Comparison of ENCODE assay signal across 1 cellular context in genomic region chr11:119056397-119056999, GRCh38.
TF ChIP-seq lines count a peak whose summit lies in the region.

No MANE protein-coding gene starts in this region.

TF ChIP-seq in HepG2, 621 proteins besides CTCF, POLR2A, EP300 and RAD21 (continues in another document):
- TF ChIP-seq SMAD9 (CRISPR knock-in tag; IDR thresholded peaks at IDR 0.05) = 0 out of 2 replicates have a peak, but pooled peaks have one; percentile 13
- no peak for TF ChIP-seq ATF7 (IDR thresholded peaks at IDR 0.05)
- TF ChIP-seq ATF7 (CRISPR knock-in tag; IDR thresholded peaks at IDR 0.05) = no peak
- TF ChIP-seq SPEN (CRISPR knock-in tag; IDR thresholded peaks at IDR 0.05; ENCODE audit: low read depth) = no peak
- 0 out of 2 replicates have a peak, but pooled peaks have one; percentile 42 for TF ChIP-seq ZNF713 (CRISPR knock-in tag; IDR thresholded peaks at IDR 0.05)
- no peak for TF ChIP-seq MYNN (CRISPR knock-in tag; IDR thresholded peaks at IDR 0.05; ENCODE audit: low read depth)
- peak; percentile 42; the same call in 1 of the 2 replicates for TF ChIP-seq ZNF768 (CRISPR knock-in tag; IDR thresholded peaks at IDR 0.05)
- no peak; the same call in 1 of the 2 replicates for TF ChIP-seq ZFY (CRISPR knock-in tag; IDR thresholded peaks at IDR 0.05)
- TF ChIP-seq TEAD2 (CRISPR knock-in tag; IDR thresholded peaks at IDR 0.05) = no peak
- TF ChIP-seq, protein P1, sequence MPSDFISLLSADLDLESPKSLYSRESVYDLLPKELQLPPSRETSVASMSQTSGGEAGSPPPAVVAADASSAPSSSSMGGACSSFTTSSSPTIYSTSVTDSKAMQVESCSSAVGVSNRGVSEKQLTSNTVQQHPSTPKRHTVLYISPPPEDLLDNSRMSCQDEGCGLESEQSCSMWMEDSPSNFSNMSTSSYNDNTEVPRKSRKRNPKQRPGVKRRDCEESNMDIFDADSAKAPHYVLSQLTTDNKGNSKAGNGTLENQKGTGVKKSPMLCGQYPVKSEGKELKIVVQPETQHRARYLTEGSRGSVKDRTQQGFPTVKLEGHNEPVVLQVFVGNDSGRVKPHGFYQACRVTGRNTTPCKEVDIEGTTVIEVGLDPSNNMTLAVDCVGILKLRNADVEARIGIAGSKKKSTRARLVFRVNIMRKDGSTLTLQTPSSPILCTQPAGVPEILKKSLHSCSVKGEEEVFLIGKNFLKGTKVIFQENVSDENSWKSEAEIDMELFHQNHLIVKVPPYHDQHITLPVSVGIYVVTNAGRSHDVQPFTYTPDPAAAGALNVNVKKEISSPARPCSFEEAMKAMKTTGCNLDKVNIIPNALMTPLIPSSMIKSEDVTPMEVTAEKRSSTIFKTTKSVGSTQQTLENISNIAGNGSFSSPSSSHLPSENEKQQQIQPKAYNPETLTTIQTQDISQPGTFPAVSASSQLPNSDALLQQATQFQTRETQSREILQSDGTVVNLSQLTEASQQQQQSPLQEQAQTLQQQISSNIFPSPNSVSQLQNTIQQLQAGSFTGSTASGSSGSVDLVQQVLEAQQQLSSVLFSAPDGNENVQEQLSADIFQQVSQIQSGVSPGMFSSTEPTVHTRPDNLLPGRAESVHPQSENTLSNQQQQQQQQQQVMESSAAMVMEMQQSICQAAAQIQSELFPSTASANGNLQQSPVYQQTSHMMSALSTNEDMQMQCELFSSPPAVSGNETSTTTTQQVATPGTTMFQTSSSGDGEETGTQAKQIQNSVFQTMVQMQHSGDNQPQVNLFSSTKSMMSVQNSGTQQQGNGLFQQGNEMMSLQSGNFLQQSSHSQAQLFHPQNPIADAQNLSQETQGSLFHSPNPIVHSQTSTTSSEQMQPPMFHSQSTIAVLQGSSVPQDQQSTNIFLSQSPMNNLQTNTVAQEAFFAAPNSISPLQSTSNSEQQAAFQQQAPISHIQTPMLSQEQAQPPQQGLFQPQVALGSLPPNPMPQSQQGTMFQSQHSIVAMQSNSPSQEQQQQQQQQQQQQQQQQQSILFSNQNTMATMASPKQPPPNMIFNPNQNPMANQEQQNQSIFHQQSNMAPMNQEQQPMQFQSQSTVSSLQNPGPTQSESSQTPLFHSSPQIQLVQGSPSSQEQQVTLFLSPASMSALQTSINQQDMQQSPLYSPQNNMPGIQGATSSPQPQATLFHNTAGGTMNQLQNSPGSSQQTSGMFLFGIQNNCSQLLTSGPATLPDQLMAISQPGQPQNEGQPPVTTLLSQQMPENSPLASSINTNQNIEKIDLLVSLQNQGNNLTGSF (CRISPR knock-in tag; IDR thresholded peaks at IDR 0.05) = no peak
- no peak for TF ChIP-seq TFDP1 (CRISPR knock-in tag; IDR thresholded peaks at IDR 0.05; ENCODE audit: borderline replicate concordance)
- no peak for TF ChIP-seq ARNT (IDR thresholded peaks at IDR 0.05)
- TF ChIP-seq ZNF446 (CRISPR knock-in tag; IDR thresholded peaks at IDR 0.05) = peak; percentile 46
- TF ChIP-seq ZNF550 (CRISPR knock-in tag; IDR thresholded peaks at IDR 0.05; ENCODE audit: borderline replicate concordance) = 0 out of 2 replicates have a peak, but pooled peaks have one; percentile 44
- no peak for TF ChIP-seq NFYB (CRISPR knock-in tag; IDR thresholded peaks at IDR 0.05)
- no peak for TF ChIP-seq GATAD2A (CRISPR knock-in tag; IDR thresholded peaks at IDR 0.05)
- no peak for TF ChIP-seq MAFG (CRISPR knock-in tag; IDR thresholded peaks at IDR 0.05)
- 0 out of 2 replicates have a peak, but pooled peaks have one; percentile 28 for TF ChIP-seq ZNF317 (CRISPR knock-in tag; IDR thresholded peaks at IDR 0.05)
- TF ChIP-seq, protein P2, sequence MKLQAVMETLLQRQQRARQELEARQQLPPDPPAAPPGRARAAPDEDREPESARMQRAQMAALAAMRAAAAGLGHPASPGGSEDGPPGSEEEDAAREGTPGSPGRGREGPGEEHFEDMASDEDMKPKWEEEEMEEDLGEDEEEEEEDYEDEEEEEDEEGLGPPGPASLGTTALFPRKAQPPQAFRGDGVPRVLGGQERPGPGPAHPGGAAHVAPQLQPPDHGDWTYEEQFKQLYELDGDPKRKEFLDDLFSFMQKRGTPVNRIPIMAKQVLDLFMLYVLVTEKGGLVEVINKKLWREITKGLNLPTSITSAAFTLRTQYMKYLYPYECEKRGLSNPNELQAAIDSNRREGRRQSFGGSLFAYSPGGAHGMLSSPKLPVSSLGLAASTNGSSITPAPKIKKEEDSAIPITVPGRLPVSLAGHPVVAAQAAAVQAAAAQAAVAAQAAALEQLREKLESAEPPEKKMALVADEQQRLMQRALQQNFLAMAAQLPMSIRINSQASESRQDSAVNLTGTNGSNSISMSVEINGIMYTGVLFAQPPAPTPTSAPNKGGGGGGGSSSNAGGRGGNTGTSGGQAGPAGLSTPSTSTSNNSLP (IDR thresholded peaks at IDR 0.05; ENCODE audit: low read depth, low read length) = no peak
- TF ChIP-seq CREBL2 (CRISPR knock-in tag; IDR thresholded peaks at IDR 0.05; ENCODE audit: borderline replicate concordance) = no peak
- no peak for TF ChIP-seq ZFAT (CRISPR knock-in tag; conservative IDR thresholded peaks at IDR 0.05)
- no peak for TF ChIP-seq RERE (CRISPR knock-in tag; IDR thresholded peaks at IDR 0.05; ENCODE audit: low read depth)
- 0 out of 2 replicates have a peak, but pooled peaks have one; percentile 40 for TF ChIP-seq HNRNPL (IDR thresholded peaks at IDR 0.05; ENCODE audit: low read depth, low read length)
- no peak for TF ChIP-seq ZNF468 (CRISPR knock-in tag; IDR thresholded peaks at IDR 0.05)
- TF ChIP-seq ZNF333 (CRISPR knock-in tag; IDR thresholded peaks at IDR 0.05; ENCODE audit: borderline replicate concordance) = no peak; the same call in 1 of the 2 replicates
- TF ChIP-seq NFKB2 (CRISPR knock-in tag; IDR thresholded peaks at IDR 0.05; ENCODE audit: borderline replicate concordance) = 0 out of 2 replicates have a peak, but pooled peaks have one; percentile 24
- TF ChIP-seq PHF8 (CRISPR knock-in tag; IDR thresholded peaks at IDR 0.05) = peak; percentile 45; the same call in 1 of the 2 replicates
- no peak for TF ChIP-seq SNAI1 (CRISPR knock-in tag; IDR thresholded peaks at IDR 0.05; ENCODE audit: borderline replicate concordance)
- TF ChIP-seq FOXA3 (CRISPR knock-in tag; IDR thresholded peaks at IDR 0.05) = no peak
- 0 out of 2 replicates have a peak, but pooled peaks have one; percentile 13 for TF ChIP-seq JUND (CRISPR knock-in tag; IDR thresholded peaks at IDR 0.05)
- no peak for TF ChIP-seq AGO2 (optimal IDR thresholded peaks at IDR 0.05; ENCODE audit: low read depth, low read length)
- no peak for TF ChIP-seq PHF20 (CRISPR knock-in tag; IDR thresholded peaks at IDR 0.05)
- TF ChIP-seq ZNF207 (IDR thresholded peaks at IDR 0.05; ENCODE audit: borderline replicate concordance) = no peak
- no peak for TF ChIP-seq IKZF1 (IDR thresholded peaks at IDR 0.05)
- TF ChIP-seq, protein P3, sequence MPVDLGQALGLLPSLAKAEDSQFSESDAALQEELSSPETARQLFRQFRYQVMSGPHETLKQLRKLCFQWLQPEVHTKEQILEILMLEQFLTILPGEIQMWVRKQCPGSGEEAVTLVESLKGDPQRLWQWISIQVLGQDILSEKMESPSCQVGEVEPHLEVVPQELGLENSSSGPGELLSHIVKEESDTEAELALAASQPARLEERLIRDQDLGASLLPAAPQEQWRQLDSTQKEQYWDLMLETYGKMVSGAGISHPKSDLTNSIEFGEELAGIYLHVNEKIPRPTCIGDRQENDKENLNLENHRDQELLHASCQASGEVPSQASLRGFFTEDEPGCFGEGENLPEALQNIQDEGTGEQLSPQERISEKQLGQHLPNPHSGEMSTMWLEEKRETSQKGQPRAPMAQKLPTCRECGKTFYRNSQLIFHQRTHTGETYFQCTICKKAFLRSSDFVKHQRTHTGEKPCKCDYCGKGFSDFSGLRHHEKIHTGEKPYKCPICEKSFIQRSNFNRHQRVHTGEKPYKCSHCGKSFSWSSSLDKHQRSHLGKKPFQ (CRISPR knock-in tag; IDR thresholded peaks at IDR 0.05; ENCODE audit: insufficient replicate concordance) = peak; percentile 47
- TF ChIP-seq ZBTB2 (CRISPR knock-in tag; IDR thresholded peaks at IDR 0.05; ENCODE audit: low read depth) = no peak
- no peak for TF ChIP-seq ZMAT5 (CRISPR knock-in tag; IDR thresholded peaks at IDR 0.05; ENCODE audit: borderline replicate concordance, low read depth)
- 0 out of 2 replicates have a peak, but pooled peaks have one; percentile 36 for TF ChIP-seq ARHGAP35 (CRISPR knock-in tag; IDR thresholded peaks at IDR 0.05; ENCODE audit: borderline replicate concordance)
- no peak for TF ChIP-seq ZNF589 (CRISPR knock-in tag; conservative IDR thresholded peaks at IDR 0.05)
- no peak for TF ChIP-seq ZNF761 (CRISPR knock-in tag; conservative IDR thresholded peaks at IDR 0.05)
- no peak for TF ChIP-seq EHMT2 (IDR thresholded peaks at IDR 0.05; ENCODE audit: borderline replicate concordance, low read depth, low read length)
- TF ChIP-seq ZNF83 (CRISPR knock-in tag; IDR thresholded peaks at IDR 0.05; ENCODE audit: borderline replicate concordance) = no peak
- no peak for TF ChIP-seq ZNF567 (CRISPR knock-in tag; IDR thresholded peaks at IDR 0.05; ENCODE audit: borderline replicate concordance)
- no peak for TF ChIP-seq DMAP1 (CRISPR knock-in tag; IDR thresholded peaks at IDR 0.05)
- no peak for TF ChIP-seq NPAS2 (CRISPR knock-in tag; IDR thresholded peaks at IDR 0.05; ENCODE audit: borderline replicate concordance)
- TF ChIP-seq, protein P4, sequence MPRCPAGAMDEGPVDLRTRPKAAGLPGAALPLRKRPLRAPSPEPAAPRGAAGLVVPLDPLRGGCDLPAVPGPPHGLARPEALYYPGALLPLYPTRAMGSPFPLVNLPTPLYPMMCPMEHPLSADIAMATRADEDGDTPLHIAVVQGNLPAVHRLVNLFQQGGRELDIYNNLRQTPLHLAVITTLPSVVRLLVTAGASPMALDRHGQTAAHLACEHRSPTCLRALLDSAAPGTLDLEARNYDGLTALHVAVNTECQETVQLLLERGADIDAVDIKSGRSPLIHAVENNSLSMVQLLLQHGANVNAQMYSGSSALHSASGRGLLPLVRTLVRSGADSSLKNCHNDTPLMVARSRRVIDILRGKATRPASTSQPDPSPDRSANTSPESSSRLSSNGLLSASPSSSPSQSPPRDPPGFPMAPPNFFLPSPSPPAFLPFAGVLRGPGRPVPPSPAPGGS (CRISPR knock-in tag; IDR thresholded peaks at IDR 0.05) = 0 out of 2 replicates have a peak, but pooled peaks have one; percentile 7
